ENCODE assay signal across 25 cellular contexts in the genomic region with DNA sequence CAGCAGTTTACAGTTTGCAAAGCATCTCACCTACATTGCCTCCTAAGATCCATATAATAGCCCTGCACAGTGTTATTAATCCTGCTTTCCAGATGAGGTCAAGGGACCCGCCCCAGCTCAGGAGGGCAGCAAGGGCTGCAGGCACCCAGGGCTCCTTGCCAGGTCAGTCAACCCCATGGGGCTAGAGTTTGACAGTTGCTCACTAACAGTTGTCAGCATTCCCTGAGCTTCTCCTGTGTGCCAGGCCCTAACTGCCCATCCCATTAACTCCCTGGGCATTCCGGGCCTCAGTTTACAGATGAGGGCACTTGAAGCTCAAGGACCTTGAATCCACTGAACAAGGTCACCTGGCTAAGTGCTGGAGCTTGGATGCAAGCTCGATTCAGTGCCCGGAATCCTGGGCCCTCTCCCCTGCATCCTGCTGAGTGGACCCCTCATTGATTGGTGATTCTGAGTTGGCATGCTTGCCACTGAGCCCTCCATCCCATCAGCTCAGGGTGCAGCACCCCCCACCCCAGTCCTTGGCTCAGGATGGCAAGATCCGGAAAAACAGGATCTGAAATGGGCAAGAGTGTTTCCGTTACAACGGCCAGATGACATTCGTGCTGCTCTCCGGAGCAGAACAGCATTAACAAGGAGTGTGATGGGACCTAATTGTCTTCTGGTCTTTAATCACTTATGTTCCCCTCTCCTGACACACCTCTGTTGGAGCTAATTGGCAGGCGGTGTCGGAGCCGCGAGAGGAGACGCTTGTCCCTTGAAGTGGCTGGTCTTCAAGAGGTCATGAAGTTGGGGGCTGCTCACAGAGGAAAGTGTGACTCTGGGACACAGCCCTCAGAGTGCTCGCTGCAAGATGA.
DNase-seq lines count a peak whose midpoint lies in the region; ATAC-seq and TF ChIP-seq lines count a peak whose summit lies in the region.
"Had no signal": no experiment of that assay in that cellular context is flagged by ENCODE, and none has a peak within 500 bp of the region (broad histone marks: within the 10 kb centered on the region; RNA-seq: fewer than 3 reads in every experiment).

No MANE protein-coding gene starts in this region.

- no peak overlapping the region for H3K27ac ChIP-seq in thyroid gland
- H3K27ac ChIP-seq: cardiac muscle cell, esophagus muscularis mucosa, lower lobe of right lung, ovary, skin epidermis had no signal

- no peaks in the 10 kb centered on the region for H3K27me3 ChIP-seq in thyroid gland
- H3K27me3 ChIP-seq: cardiac muscle cell, ovary had no signal

- intact Hi-C loops in thyroid gland (cut with DNase I): no loop called here

- no peak for ATAC-seq in left lobe of liver
- ATAC-seq in HG02759 (IDR thresholded peaks at IDR 0.05; ENCODE audit: unreplicated experiment): no peak
- ATAC-seq: activated CD8-positive, alpha-beta T cell treated with anti-CD3 and anti-CD28 coated beads, Interleukin-2, amount 10 ng/mL, durations not matched to agents 7 days and 5 days; activated T-helper 17 cell treated with anti-CD3 and anti-CD28 coated beads, Interleukin-2, amount 50 U/mL, for 72 hours; lower lobe of right lung had no signal

- 30 to 40% methylated on average over 11 to 15 of the region's 15 CpGs for WGBS in thyroid gland, 2 donors

- H3K36me3 ChIP-seq in thyroid gland: no peaks in the 10 kb centered on the region
- H3K36me3 ChIP-seq: cardiac muscle cell, esophagus muscularis mucosa, lower lobe of right lung, ovary had no signal

- DNase-seq in activated CD8-positive, alpha-beta memory T cell treated with anti-CD3 and anti-CD28 coated beads for 24 hours: peak; percentile 35
- DNase-seq in activated CD8-positive, alpha-beta memory T cell treated with anti-CD3 and anti-CD28 coated beads, Interleukin-2, amount 50 U/mL, for 4 hours: no peak
- DNase-seq in NCI-H69 (lab: John Stamatoyannopoulos, UW): peak; percentile 56
- peak; percentile 26 for DNase-seq in left lobe of liver (ENCODE audit: low spot score)
- DNase-seq in thyroid gland: peak; percentile 6 to 7
- no peak for DNase-seq in OCI-M2 (lab: John Stamatoyannopoulos, UW; ENCODE audit: unreplicated experiment)
- DNase-seq in LoVo (ENCODE audit: low spot score): no peak
- DNase-seq: ACHN; activated CD8-positive, alpha-beta T cell treated with anti-CD3 and anti-CD28 coated beads, Interleukin-2, amount 10 ng/mL, durations not matched to agents 7 days and 5 days; amniotic stem cell; effector CD4-positive, alpha-beta T cell; HFFc6; NCI-H1092; NCI-H2171; NCI-H748 treated with DMSO at 0.1 percent for 48 hours; stimulated activated CD4-positive, alpha-beta T cell treated with anti-CD3 and anti-CD28 coated beads, Interleukin-4, amount 100 ng/mL, for 24 hours; substantia nigra; SW 1271 had no signal

- TF ChIP-seq CTCF in thyroid gland (IDR thresholded peaks at IDR 0.05): no peak

- H3K4me3 ChIP-seq in thyroid gland (replicated peaks in 1 of 3): no peak overlapping the region
- H3K4me3 ChIP-seq: cardiac muscle cell, esophagus muscularis mucosa, lower lobe of right lung, ovary, skin epidermis had no signal

- H3K4me1 ChIP-seq in thyroid gland: peaks cover 4 to 7% of the 10 kb centered on the region in 2 donors
- H3K4me1 ChIP-seq: esophagus muscularis mucosa, lower lobe of right lung had no signal

- no peak for TF ChIP-seq POLR2A in thyroid gland (IDR thresholded peaks at IDR 0.05)

- no peaks in the 10 kb centered on the region for H3K9me3 ChIP-seq in thyroid gland
- H3K9me3 ChIP-seq: esophagus muscularis mucosa, lower lobe of right lung, ovary had no signal

Comparison
In these comparisons a context has a peak if more than half of its experiments do, and no peak if none do; other contexts are left out.
1. DNase-seq: peak in activated CD8-positive, alpha-beta memory T cell treated with anti-CD3 and anti-CD28 coated beads for 24 hours (single experiment), NCI-H69 (single experiment), left lobe of liver (single experiment) and thyroid gland (2 of 2); none in activated CD8-positive, alpha-beta memory T cell treated with anti-CD3 and anti-CD28 coated beads, Interleukin-2, amount 50 U/mL, for 4 hours (single experiment), OCI-M2 (single experiment) and LoVo (single experiment).